18 cellular contexts compared by ENCODE assay signal in the genomic region with DNA sequence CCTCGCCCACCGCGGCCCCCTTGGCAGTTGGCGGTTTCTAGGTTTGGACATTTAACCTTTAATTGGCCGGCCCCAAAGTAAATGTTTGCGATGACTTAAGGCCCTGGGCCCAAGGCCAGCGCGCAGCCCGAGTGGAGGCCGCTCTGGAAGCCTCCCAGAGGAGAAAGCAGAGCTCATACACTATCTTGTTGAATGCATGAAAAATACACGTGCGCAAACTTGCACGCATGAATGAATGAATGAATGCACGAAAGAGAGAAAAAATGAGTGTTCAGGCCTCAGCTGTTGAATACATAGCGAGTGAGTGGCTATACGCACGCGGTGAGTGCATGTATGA.
DNase-seq lines count a peak whose midpoint lies in the region; ATAC-seq and TF ChIP-seq lines count a peak whose summit lies in the region.
"Had no signal": no experiment of that assay in that cellular context is flagged by ENCODE, and none has a peak within 500 bp of the region (broad histone marks: within the 10 kb centered on the region; RNA-seq: fewer than 3 reads in every experiment).

No MANE protein-coding gene starts in this region.

- H3K4me1 Mint-ChIP-seq in effector memory CD8-positive, alpha-beta T cell (ENCODE audit: low read depth in 2 of 2), result peaks cover 0 to 6% of the 10 kb centered on the region in 2 donors
- H3K4me1 Mint-ChIP-seq in naive thymus-derived CD8-positive, alpha-beta T cell, result peaks cover 0 to 25% (median 9%) of the 10 kb centered on the region in 4 donors
- H3K4me1 Mint-ChIP-seq: brain had no signal

- H3K36me3 Mint-ChIP-seq in effector memory CD8-positive, alpha-beta T cell (ENCODE audit: insufficient read depth), result peaks cover under 1% of the 10 kb centered on the region
- no peaks in the 10 kb centered on the region for H3K36me3 Mint-ChIP-seq in naive thymus-derived CD8-positive, alpha-beta T cell
- H3K36me3 Mint-ChIP-seq: brain had no signal

- no peak for DNase-seq in left ventricle myocardium superior
- DNase-seq in Right ventricle myocardium superior, result no peak
- DNase-seq in effector memory CD8-positive, alpha-beta T cell, result no peak
- DNase-seq in naive thymus-derived CD8-positive, alpha-beta T cell, result no peak
- no peak for DNase-seq in GM10266 (ENCODE audit: extremely low spot score)
- no peak for DNase-seq in NCI-H524 treated with DMSO at 0.1 percent for 48 hours (lab: John Stamatoyannopoulos, UW)
- no peak for DNase-seq in middle frontal gyrus (ENCODE audit: extremely low spot score, low spot score)
- DNase-seq: activated CD4-positive, alpha-beta T cell treated with anti-CD3 and anti-CD28 coated beads for 48 hours; NCI-H1436 treated with DMSO at 0.1 percent for 48 hours; NCI-H510A; NK-92 treated with Interleukin-12 subunit alpha and Interleukin-12 subunit beta, amount 100 ng/mL, for 24 hours; spleen; stimulated activated CD4-positive, alpha-beta T cell treated with anti-CD3 and anti-CD28 coated beads, Interleukin-4, amount 100 ng/mL, for 1 hour had no signal

- POLR2A ChIA-PET in naive thymus-derived CD8-positive, alpha-beta T cell (lab: Charles Lee), result interaction anchor here (0.6 kb wide), 1 partner anchor 1281 kb away, joined by 7 read pairs; no protein-coding TSS in a partner anchor

- intact Hi-C loops in left ventricle myocardium superior (cut with micrococcal nuclease) (no loop called here), Right ventricle myocardium superior (cut with DNase I) (no loop called here)

- ATAC-seq in left ventricle myocardium superior (peak; percentile 16), Right ventricle myocardium superior (ENCODE audit: poor library complexity) (no peak), HG03571 (IDR thresholded peaks at IDR 0.05; ENCODE audit: unreplicated experiment) (no peak)
- no peak for ATAC-seq in effector memory CD8-positive, alpha-beta T cell (replicated peaks)
- ATAC-seq in naive thymus-derived CD8-positive, alpha-beta T cell, result no peak
- ATAC-seq: Panc1; stimulated activated naive CD8-positive, alpha-beta T cell treated with anti-CD3 and anti-CD28 coated beads, Interleukin-15, Interleukin-2, amounts not matched to agents 100 U/mL and 50 U/mL, for 24 hours had no signal

- peaks cover 10 to 16% of the 10 kb centered on the region in 2 donors for H3K27me3 Mint-ChIP-seq in effector memory CD8-positive, alpha-beta T cell
- H3K27me3 Mint-ChIP-seq in naive thymus-derived CD8-positive, alpha-beta T cell, result peaks cover 0 to 10% (median 3%) of the 10 kb centered on the region in 5 donors
- H3K27me3 Mint-ChIP-seq: brain had no signal

- no peaks in the 10 kb centered on the region for H3K9me3 Mint-ChIP-seq in effector memory CD8-positive, alpha-beta T cell
- peaks cover 0 to 3% (median 0%) of the 10 kb centered on the region in 9 donors for H3K9me3 Mint-ChIP-seq in naive thymus-derived CD8-positive, alpha-beta T cell
- H3K9me3 Mint-ChIP-seq: T-helper 1 cell treated with Interleukin-12 subunit alpha and Interleukin-12 subunit beta and Interleukin-4 antibody, amounts not matched to agents 30 μg/mL and 1 μg/mL, for 36 hours had no signal

- no peak for TF ChIP-seq CTCF in GM10266 (IDR thresholded peaks at IDR 0.05; ENCODE audit: control insufficient read depth, insufficient read depth, low read depth, missing control alignments)

- H3K27ac Mint-ChIP-seq in effector memory CD8-positive, alpha-beta T cell, result no peak overlapping the region
- H3K27ac Mint-ChIP-seq in naive thymus-derived CD8-positive, alpha-beta T cell, result no peak overlapping the region
- H3K27ac Mint-ChIP-seq: brain; T-helper 1 cell treated with Interleukin-12 subunit alpha and Interleukin-12 subunit beta and Interleukin-4 antibody, amounts not matched to agents 30 μg/mL and 1 μg/mL, for 36 hours had no signal

- H3K4me3 Mint-ChIP-seq in effector memory CD8-positive, alpha-beta T cell, result peak overlapping the region; percentile 25 to 40
- peak overlapping the region in 6 of 10 donors; percentile 45 to 74 (median 60) for H3K4me3 Mint-ChIP-seq in naive thymus-derived CD8-positive, alpha-beta T cell
- H3K4me3 Mint-ChIP-seq: brain; T-helper 1 cell treated with Interleukin-12 subunit alpha and Interleukin-12 subunit beta and Interleukin-4 antibody, amounts not matched to agents 30 μg/mL and 1 μg/mL, for 36 hours had no signal
